ENCODE assay signal across 9 cellular contexts in genomic region chr2:88059979-88060906, GRCh38. TPM values are rescaled to one million over a fixed set of nuclear protein-coding genes. Genes with fewer than 3 reads are reported as not detected.
DNase-seq lines count a peak whose midpoint lies in the region; ATAC-seq and TF ChIP-seq lines count a peak whose summit lies in the region.
"Had no signal": no experiment of that assay in that cellular context is flagged by ENCODE, and none has a peak within 500 bp of the region (broad histone marks: within the 10 kb centered on the region; RNA-seq: fewer than 3 reads in every experiment).

No MANE protein-coding gene starts in this region.

- ATAC-seq in HG02973 (IDR thresholded peaks at IDR 0.05; ENCODE audit: unreplicated experiment), result no peak

- H4K20me1 ChIP-seq in neural cell (ENCODE audit: insufficient read depth), result no peaks in the 10 kb centered on the region

- H3K9me3 ChIP-seq in esophagus muscularis mucosa, result no peaks in the 10 kb centered on the region
- H3K9me3 ChIP-seq in neural cell (ENCODE audit: low read length), result no peaks in the 10 kb centered on the region

- no peak overlapping the region for H2AFZ ChIP-seq in neural cell (ENCODE audit: low read depth, low read length)

- peak; percentile 69 to 84 (median 74) for TF ChIP-seq CTCF in esophagus muscularis mucosa (IDR thresholded peaks at IDR 0.05)
- peak; percentile 92 for TF ChIP-seq CTCF in neural cell (IDR thresholded peaks at IDR 0.05; ENCODE audit: poor library complexity, severe bottlenecking)

- no peaks in the 10 kb centered on the region for H3K9me2 ChIP-seq in neural cell (ENCODE audit: insufficient read depth, low read length)

- TF ChIP-seq EP300 in esophagus muscularis mucosa (IDR thresholded peaks at IDR 0.05) (no peak), neural cell (conservative IDR thresholded peaks at IDR 0.05; ENCODE audit: poor library complexity, severe bottlenecking) (no peak)

- 48% methylated on average over 5 of the region's 5 CpGs for WGBS in esophagus muscularis mucosa

- no peaks in the 10 kb centered on the region for H3K79me2 ChIP-seq in neural cell (replicated peaks; ENCODE audit: insufficient read depth, low read length)

- intact Hi-C loops in esophagus muscularis mucosa (cut with DNase I), result no loop called here

- H3K4me2 ChIP-seq in neural cell (ENCODE audit: low read length), result no peak overlapping the region

- no peak overlapping the region for H3K27ac ChIP-seq in esophagus muscularis mucosa (replicated peaks in 1 of 4)
- H3K27ac ChIP-seq in neural cell (ENCODE audit: low read length), result no peak overlapping the region

- peak; percentile 23 for DNase-seq in activated gamma-delta T cell treated with Interleukin-2 at 50 U/mL for 16 hours
- no peak for DNase-seq in activated gamma-delta T cell (lab: John Stamatoyannopoulos, UW)
- DNase-seq in H7, result peak; percentile 70
- DNase-seq in NCI-H1436 treated with DMSO at 0.1 percent for 48 hours (lab: John Stamatoyannopoulos, UW), result peak; percentile 17
- DNase-seq in T-helper 2 cell, result peak in 3 of 5 experiments; percentile 9 to 61 (median 27)
- DNase-seq in esophagus muscularis mucosa (ENCODE audit: extremely low spot score), result no peak
- DNase-seq: activated naive CD8-positive, alpha-beta T cell treated with anti-CD3 and anti-CD28 coated beads, Interleukin-2, amount 10 ng/mL, durations not matched to agents 7 days and 5 days had no signal

- no peaks in the 10 kb centered on the region for H3K27me3 ChIP-seq in H7 (ENCODE audit: control insufficient read depth, insufficient read depth, low read length)
- no peaks in the 10 kb centered on the region for H3K27me3 ChIP-seq in esophagus muscularis mucosa
- no peaks in the 10 kb centered on the region for H3K27me3 ChIP-seq in neural cell (ENCODE audit: insufficient read depth, low read depth, low read length)

- H3K36me3 ChIP-seq in H7 (replicated peaks; ENCODE audit: control insufficient read depth, insufficient read depth, low read length) (no peaks in the 10 kb centered on the region), esophagus muscularis mucosa (no peaks in the 10 kb centered on the region), neural cell (ENCODE audit: insufficient read depth, low read length) (no peaks in the 10 kb centered on the region)

- TF ChIP-seq RAD21 in neural cell (conservative IDR thresholded peaks at IDR 0.05), result peak; percentile 87

- peaks cover 0 to 8% (median 6%) of the 10 kb centered on the region in 4 donors for H3K4me1 ChIP-seq in esophagus muscularis mucosa

- no peak for TF ChIP-seq POLR2A in esophagus muscularis mucosa (IDR thresholded peaks at IDR 0.05; ENCODE audit: low read depth)

- H3K9ac ChIP-seq in neural cell (ENCODE audit: low read length), result no peak overlapping the region

- H3K4me3 ChIP-seq in H7 (ENCODE audit: insufficient read depth, low read depth, low read length), result no peak overlapping the region
- no peak overlapping the region for H3K4me3 ChIP-seq in esophagus muscularis mucosa
- H3K4me3 ChIP-seq in neural cell (ENCODE audit: low read length), result no peak overlapping the region

- H3F3A ChIP-seq in neural cell (ENCODE audit: insufficient read depth, low read length, poor library complexity, severe bottlenecking), result no peaks in the 10 kb centered on the region

TF ChIP-seq in neural cell, 6 proteins besides CTCF, POLR2A, EP300 and RAD21:
- TF ChIP-seq SMC3 (conservative IDR thresholded peaks at IDR 0.05; ENCODE audit: poor library complexity), result peak; percentile 92
- no peak for TF ChIP-seq MXI1 (conservative IDR thresholded peaks at IDR 0.05; ENCODE audit: poor library complexity, severe bottlenecking)
- TF ChIP-seq POLR2AphosphoS5 (IDR thresholded peaks at IDR 0.05), result no peak

RNA-seq across cellular contexts. Expression of gene KRCC1, which starts 4.7 kb away (rescaled TPM):
- total RNA-seq in H7 (2014; rRNA removed; shearing (Covaris generic)), result 13.0 and 16.7 TPM in 2 replicates
- 10 to 100 TPM; 21.9 to 36.4 (median 27.9) TPM for total RNA-seq in esophagus muscularis mucosa
- polyA plus RNA-seq in neural cell, result 14.9 and 26.6 TPM in 2 replicates
- polyA minus RNA-seq in neural cell, result 14.9 and 20.3 TPM in 2 replicates

RNA-seq across cellular contexts. Expression of gene SMYD1, which starts 7.4 kb away (rescaled TPM):
- 0.07 and 0.17 TPM in 2 replicates for total RNA-seq in H7 (2014; rRNA removed; shearing (Covaris generic))
- 10 to 100 TPM in 3 of 4 donors, 1 to 10 TPM in 1; 4.2 to 26.1 (median 14.9) TPM for total RNA-seq in esophagus muscularis mucosa
- not detected in 2 replicates for polyA plus RNA-seq in neural cell
- not detected in 2 replicates for polyA minus RNA-seq in neural cell
- total RNA-seq: activated naive CD8-positive, alpha-beta T cell treated with anti-CD3 and anti-CD28 coated beads, Interleukin-2, amount 10 ng/mL, durations not matched to agents 7 days and 5 days had no signal

RNA-seq across cellular contexts. Expression of gene RNU2-63P, which starts 43.9 kb away (rescaled TPM):
- 1,165 and 1,374 TPM in 2 replicates for total RNA-seq in H7 (2014; rRNA removed; shearing (Covaris generic))
- total RNA-seq in esophagus muscularis mucosa, result not detected
- not detected in 2 replicates for polyA plus RNA-seq in neural cell
- polyA minus RNA-seq in neural cell, result not detected in 2 replicates

Comparison
In these comparisons a context has a peak if more than half of its experiments do, and no peak if none do; other contexts are left out.
1. DNase-seq: peak in activated gamma-delta T cell treated with Interleukin-2 at 50 U/mL for 16 hours (single experiment), H7 (single experiment), NCI-H1436 treated with DMSO at 0.1 percent for 48 hours (single experiment) and T-helper 2 cell (3 of 5); none in activated gamma-delta T cell (single experiment) and esophagus muscularis mucosa (single experiment).
2. RNA of gene RNU2-63P, which starts 43.9 kb away (total RNA-seq): 1,165 to 1,374 TPM in H7; not detected in esophagus muscularis mucosa; every median in the first group is over 1,000 times any median in the second.